ENCODE assay signal across 26 cellular contexts in genomic region chr9:135896626-135897025, GRCh38.
"Had no signal": no experiment of that assay in that cellular context is flagged by ENCODE, and none has a peak within 500 bp of the region (broad histone marks: within the 10 kb centered on the region; RNA-seq: fewer than 3 reads in every experiment).

No MANE protein-coding gene starts in this region.

- H3K27ac ChIP-seq: coronary artery, epithelial cell of prostate, esophagus muscularis mucosa, foreskin keratinocyte, gastroesophageal sphincter, heart left ventricle, hepatocyte, neural progenitor cell, parathyroid adenoma, right lobe of liver, suprapubic skin, transverse colon, vagina had no signal

- H3K27me3 ChIP-seq: esophagus muscularis mucosa, foreskin keratinocyte, gastroesophageal sphincter, heart left ventricle, hepatocyte, neural progenitor cell, right lobe of liver, suprapubic skin, transverse colon, vagina had no signal

- H3K9ac ChIP-seq: neural progenitor cell, parathyroid adenoma had no signal

- H2AFZ ChIP-seq: hepatocyte, neural progenitor cell, parathyroid adenoma had no signal

- H3K4me2 ChIP-seq: hepatocyte, neural progenitor cell had no signal

- DNase-seq: foreskin keratinocyte; heart left ventricle; kidney; right lobe of liver; small intestine; stimulated activated CD4-positive, alpha-beta T cell treated with anti-CD3 and anti-CD28 coated beads, Interleukin-12 subunit alpha, Interleukin-12 subunit beta, amount 100 ng/mL, for 4 hours; stimulated activated CD4-positive, alpha-beta T cell treated with anti-CD3 and anti-CD28 coated beads, Interleukin-1b, Interleukin-23, amount 100 ng/mL, for 48 hours; stimulated activated CD4-positive, alpha-beta T cell treated with anti-CD3 and anti-CD28 coated beads, Interleukin-4, amount 100 ng/mL, for 1 hour; stimulated activated CD8-positive, alpha-beta memory T cell treated with anti-CD3 and anti-CD28 coated beads, Interleukin-4, amount 100 ng/mL, for 48 hours; stimulated activated naive CD4-positive, alpha-beta T cell; stimulated activated naive CD8-positive, alpha-beta T cell treated with anti-CD3 and anti-CD28 coated beads, Interleukin-15, amount 100 ng/mL, for 72 hours; transverse colon had no signal

- H3K4me3 Mint-ChIP-seq: memory B cell; nephron; neural progenitor cell; stimulated activated naive CD8-positive, alpha-beta T cell treated with anti-CD3 and anti-CD28 coated beads, Interleukin-15, amount 100 ng/mL, for 72 hours had no signal

- ATAC-seq: foreskin keratinocyte; gastroesophageal sphincter; heart left ventricle; left lobe of liver; right lobe of liver; stimulated activated naive CD8-positive, alpha-beta T cell treated with anti-CD3 and anti-CD28 coated beads, Interleukin-15, amount 100 ng/mL, for 72 hours had no signal

- H3K27me3 Mint-ChIP-seq: memory B cell; progenitor cell of endocrine pancreas; stimulated activated naive CD8-positive, alpha-beta T cell treated with anti-CD3 and anti-CD28 coated beads, Interleukin-15, amount 100 ng/mL, for 72 hours had no signal

- H3K4me3 ChIP-seq: coronary artery, esophagus muscularis mucosa, gastroesophageal sphincter, heart left ventricle, hepatocyte, lung, neural progenitor cell, right lobe of liver, suprapubic skin, transverse colon, vagina had no signal

- H3K4me1 ChIP-seq: foreskin keratinocyte, parathyroid adenoma, right lobe of liver had no signal

- FAIRE-seq: kidney, small intestine had no signal

- H3K36me3 ChIP-seq: esophagus muscularis mucosa, gastroesophageal sphincter, heart left ventricle, right lobe of liver, suprapubic skin, transverse colon, vagina had no signal

- H3K9me3 ChIP-seq: esophagus muscularis mucosa, gastroesophageal sphincter, right lobe of liver, suprapubic skin, transverse colon, vagina had no signal

- H3K27ac Mint-ChIP-seq: memory B cell; nephron; neural progenitor cell; progenitor cell of endocrine pancreas; stimulated activated naive CD8-positive, alpha-beta T cell treated with anti-CD3 and anti-CD28 coated beads, Interleukin-15, amount 100 ng/mL, for 72 hours had no signal
